9 cellular contexts compared by ENCODE assay signal in the genomic region with DNA sequence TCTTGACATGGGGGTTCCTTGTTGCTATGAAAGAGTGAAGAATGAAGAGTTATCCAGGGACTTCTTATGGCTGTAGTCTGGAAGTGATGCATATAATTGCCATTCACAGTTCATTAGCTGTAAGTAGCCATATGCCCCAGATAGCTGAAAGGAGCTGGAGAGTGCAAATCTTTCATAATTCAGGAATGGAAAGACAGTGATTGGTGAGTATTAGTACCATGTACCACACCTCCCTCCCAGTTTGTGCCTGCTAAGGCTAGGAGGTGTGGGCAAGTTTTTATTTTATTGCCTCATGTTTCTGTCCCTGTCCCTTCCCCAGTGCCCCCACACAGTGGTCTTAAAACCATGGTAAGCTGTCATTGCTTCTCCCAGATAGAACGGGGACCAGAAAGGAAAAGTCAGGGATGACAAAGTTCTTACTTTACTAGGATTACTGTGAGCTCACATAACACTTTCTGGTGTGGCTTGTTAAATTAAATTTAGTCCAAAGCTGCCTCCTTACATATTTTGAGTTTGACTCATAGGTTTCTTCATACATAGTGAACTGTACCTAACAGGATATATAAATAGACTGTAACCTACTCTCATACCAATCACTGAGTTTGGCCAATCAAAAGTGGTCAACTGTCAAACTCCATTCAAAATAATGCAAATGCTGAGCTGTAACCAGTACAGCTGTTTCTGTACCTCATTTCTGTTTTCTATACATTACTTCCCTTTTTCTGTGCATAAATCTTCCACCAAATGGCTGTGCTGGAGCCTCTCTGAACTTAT.
DNase-seq lines count a peak whose midpoint lies in the region; ATAC-seq and TF ChIP-seq lines count a peak whose summit lies in the region.
"Had no signal": no experiment of that assay in that cellular context is flagged by ENCODE, and none has a peak within 500 bp of the region (broad histone marks: within the 10 kb centered on the region; RNA-seq: fewer than 3 reads in every experiment).

No MANE protein-coding gene starts in this region.

- H3K27me3 ChIP-seq in Caco-2 (replicated peaks; ENCODE audit: control insufficient read depth, insufficient read depth, low read length): no peaks in the 10 kb centered on the region
- H3K27me3 ChIP-seq in brain microvascular endothelial cell (replicated peaks): no peaks in the 10 kb centered on the region
- H3K27me3 ChIP-seq in CD4-positive, alpha-beta T cell (ENCODE audit: control insufficient read depth, insufficient read depth, low read length): no peaks in the 10 kb centered on the region
- H3K27me3 ChIP-seq in CD8-positive, alpha-beta memory T cell (ENCODE audit: insufficient read depth, low read length, poor library complexity, severe bottlenecking): no peaks in the 10 kb centered on the region
- H3K27me3 ChIP-seq: cardiac muscle cell had no signal

- H3K27ac Mint-ChIP-seq in Caco-2 (ENCODE audit: unreplicated experiment): peak overlapping the region; percentile 10
- H3K27ac Mint-ChIP-seq in progenitor cell of endocrine pancreas: no peak overlapping the region
- no peak overlapping the region for H3K27ac Mint-ChIP-seq in CD4-positive, alpha-beta T cell
- no peak overlapping the region for H3K27ac Mint-ChIP-seq in CD8-positive, alpha-beta memory T cell

- POLR2A ChIA-PET in Caco-2 (lab: Charles Lee): no interaction called here
- POLR2A ChIA-PET in CD4-positive, alpha-beta T cell (lab: Charles Lee): no interaction called here
- POLR2A ChIA-PET in CD8-positive, alpha-beta memory T cell (lab: Charles Lee): no interaction called here

- H3K4me3 Mint-ChIP-seq in Caco-2 (ENCODE audit: unreplicated experiment) (no peak overlapping the region), progenitor cell of endocrine pancreas (ENCODE audit: low read depth) (no peak overlapping the region)
- no peak overlapping the region for H3K4me3 Mint-ChIP-seq in CD4-positive, alpha-beta T cell
- no peak overlapping the region for H3K4me3 Mint-ChIP-seq in CD8-positive, alpha-beta memory T cell

- CTCF ChIA-PET in Caco-2 (lab: Charles Lee): interaction anchor here (0.6 kb wide), 1 partner anchor 1181 kb away, joined by 3 read pairs; no protein-coding TSS in a partner anchor
- CTCF ChIA-PET in CD4-positive, alpha-beta T cell (lab: Charles Lee): no interaction called here
- CTCF ChIA-PET in CD8-positive, alpha-beta memory T cell (lab: Charles Lee): no interaction called here

- BruUV-seq in Caco-2 (replicated peaks; lab: Mats Ljungman, UMichigan): no TSS peak

- H3K27me3 Mint-ChIP-seq in Caco-2 (ENCODE audit: insufficient read depth, unreplicated experiment): no peaks in the 10 kb centered on the region
- H3K27me3 Mint-ChIP-seq in progenitor cell of endocrine pancreas: no peaks in the 10 kb centered on the region
- no peaks in the 10 kb centered on the region for H3K27me3 Mint-ChIP-seq in CD4-positive, alpha-beta T cell
- H3K27me3 Mint-ChIP-seq in CD8-positive, alpha-beta memory T cell: no peaks in the 10 kb centered on the region

- no peaks in the 10 kb centered on the region for H3K9me3 ChIP-seq in Caco-2
- H3K9me3 ChIP-seq in CD4-positive, alpha-beta T cell (ENCODE audit: control insufficient read depth, low read length): no peaks in the 10 kb centered on the region
- H3K9me3 ChIP-seq in CD8-positive, alpha-beta memory T cell (ENCODE audit: low read length): no peaks in the 10 kb centered on the region

- peaks cover 44% of the 10 kb centered on the region for H3K4me1 ChIP-seq in Caco-2
- no peaks in the 10 kb centered on the region for H3K4me1 ChIP-seq in CD8-positive, alpha-beta memory T cell (ENCODE audit: insufficient read depth, low read length)

- peak overlapping the region; percentile 13 for H3K27ac ChIP-seq in brain microvascular endothelial cell
- no peak overlapping the region for H3K27ac ChIP-seq in CD4-positive, alpha-beta T cell (ENCODE audit: low read depth, low read length)
- no peak overlapping the region for H3K27ac ChIP-seq in CD8-positive, alpha-beta memory T cell (ENCODE audit: low read depth, low read length)
- H3K27ac ChIP-seq: cardiac muscle cell had no signal

- no peaks in the 10 kb centered on the region for H3K36me3 Mint-ChIP-seq in Caco-2 (ENCODE audit: insufficient read depth, unreplicated experiment)
- H3K36me3 Mint-ChIP-seq in progenitor cell of endocrine pancreas (ENCODE audit: insufficient read depth): no peaks in the 10 kb centered on the region
- no peaks in the 10 kb centered on the region for H3K36me3 Mint-ChIP-seq in CD4-positive, alpha-beta T cell (ENCODE audit: low read depth)
- H3K36me3 Mint-ChIP-seq in CD8-positive, alpha-beta memory T cell: no peaks in the 10 kb centered on the region

- H3K36me3 ChIP-seq in Caco-2 (ENCODE audit: control insufficient read depth, insufficient read depth, low read length) (no peaks in the 10 kb centered on the region), brain microvascular endothelial cell (replicated peaks) (no peaks in the 10 kb centered on the region)
- H3K36me3 ChIP-seq in CD8-positive, alpha-beta memory T cell (ENCODE audit: insufficient read depth, low read length): no peaks in the 10 kb centered on the region
- H3K36me3 ChIP-seq: cardiac muscle cell had no signal

- H3K9me3 Mint-ChIP-seq in Caco-2 (ENCODE audit: unreplicated experiment): peaks cover 10% of the 10 kb centered on the region
- H3K9me3 Mint-ChIP-seq in progenitor cell of endocrine pancreas (ENCODE audit: low read depth): peaks cover 6% of the 10 kb centered on the region
- H3K9me3 Mint-ChIP-seq in CD4-positive, alpha-beta T cell: no peaks in the 10 kb centered on the region
- H3K9me3 Mint-ChIP-seq in CD8-positive, alpha-beta memory T cell: peaks cover 0 to 3% (median 0%) of the 10 kb centered on the region in 5 donors

- in situ Hi-C loops in brain microvascular endothelial cell (cut with HindIII; ENCODE audit: low pct_ligation_motif_present, low sequenced_read_pairs): no loop called here

- intact Hi-C loops in Caco-2 (cut with micrococcal nuclease; ENCODE audit: unreplicated experiment): no loop called here
- intact Hi-C loops in CD4-positive, alpha-beta T cell (cut with DNase I, micrococcal nuclease): no loop called here

- ATAC-seq in GM21529 (IDR thresholded peaks at IDR 0.05; ENCODE audit: unreplicated experiment) (peak; percentile 79), HG03558 (IDR thresholded peaks at IDR 0.05; ENCODE audit: extremely low read depth, unreplicated experiment) (peak; percentile 72)
- no peak for ATAC-seq in CD4-positive, alpha-beta T cell (ENCODE audit: poor library complexity)

- H3K4me1 Mint-ChIP-seq in Caco-2 (ENCODE audit: low read depth, unreplicated experiment) (peaks cover 22% of the 10 kb centered on the region), progenitor cell of endocrine pancreas (ENCODE audit: low read depth) (peaks cover 23% of the 10 kb centered on the region)
- H3K4me1 Mint-ChIP-seq in CD4-positive, alpha-beta T cell (ENCODE audit: low read depth): no peaks in the 10 kb centered on the region
- no peaks in the 10 kb centered on the region for H3K4me1 Mint-ChIP-seq in CD8-positive, alpha-beta memory T cell

- DNase-seq in Caco-2 (no peak), brain microvascular endothelial cell (peak; percentile 14), progenitor cell of endocrine pancreas (ENCODE audit: low spot score, unreplicated experiment) (no peak)
- DNase-seq in activated CD8-positive, alpha-beta memory T cell treated with anti-CD3 and anti-CD28 coated beads, Interleukin-2, amount 50 U/mL, for 48 hours: no peak
- DNase-seq in CD4-positive, alpha-beta T cell: no peak
- DNase-seq in CD8-positive, alpha-beta memory T cell: no peak

- TF ChIP-seq CTCF in Caco-2 (IDR thresholded peaks at IDR 0.05; ENCODE audit: insufficient read depth in 1 of 2, low read depth in 1 of 2, low read length in 1 of 2, severe bottlenecking in 1 of 2, unreplicated experiment in 1 of 2): no peak
- TF ChIP-seq CTCF in brain microvascular endothelial cell (IDR thresholded peaks at IDR 0.05; ENCODE audit: low read depth, low read length, missing control alignments): no peak
- TF ChIP-seq CTCF in progenitor cell of endocrine pancreas (IDR thresholded peaks at IDR 0.05; ENCODE audit: unreplicated experiment): no peak
- TF ChIP-seq CTCF in CD4-positive, alpha-beta T cell (IDR thresholded peaks at IDR 0.05): no peak

- no peak overlapping the region for H3K4me3 ChIP-seq in Caco-2 (ENCODE audit: low read depth, low read length)
- no peak overlapping the region for H3K4me3 ChIP-seq in brain microvascular endothelial cell (ENCODE audit: low read depth, low read length)
- no peak overlapping the region for H3K4me3 ChIP-seq in CD8-positive, alpha-beta memory T cell (ENCODE audit: low read length)
- H3K4me3 ChIP-seq: cardiac muscle cell had no signal
